In genomic region chr7:155435110-155435509, GRCh38 we compare ENCODE assay signal across 11 cellular contexts. TPM values are rescaled to one million over a fixed set of nuclear protein-coding genes. Genes with fewer than 3 reads are reported as not detected.
"Had no signal": no experiment of that assay in that cellular context is flagged by ENCODE, and none has a peak within 500 bp of the region (broad histone marks: within the 10 kb centered on the region; RNA-seq: fewer than 3 reads in every experiment).

No MANE protein-coding gene starts in this region.

- H3K27ac ChIP-seq: HL-60 had no signal

- H2AFZ ChIP-seq: GM23338 had no signal

- H3K4me3 Mint-ChIP-seq: GM23338, H9, HFFc6 had no signal

- ATAC-seq: GM23338, K562 had no signal

- FAIRE-seq: H1, H54, K562 had no signal

- H3K4me2 ChIP-seq: GM23338 had no signal

- DNase-seq: H9, HCEC 1CT, HFFc6, IMR-90, KG1 had no signal

- H3K27ac Mint-ChIP-seq: GM23338, H9, HFFc6 had no signal

- H3K4me3 ChIP-seq: GM23338, K562 had no signal

- H3K9me3 Mint-ChIP-seq: HFFc6 had no signal

RNA-seq across cellular contexts. Expression of gene EN2, which starts 22.8 kb away (rescaled TPM):
- total RNA-seq: GM23338, H1, HFFc6, HT1080, IMR-90 had no signal
- polyA plus RNA-seq: GM23338, H1, IMR-90 had no signal
